7 cellular contexts compared by ENCODE assay signal in the genomic region with DNA sequence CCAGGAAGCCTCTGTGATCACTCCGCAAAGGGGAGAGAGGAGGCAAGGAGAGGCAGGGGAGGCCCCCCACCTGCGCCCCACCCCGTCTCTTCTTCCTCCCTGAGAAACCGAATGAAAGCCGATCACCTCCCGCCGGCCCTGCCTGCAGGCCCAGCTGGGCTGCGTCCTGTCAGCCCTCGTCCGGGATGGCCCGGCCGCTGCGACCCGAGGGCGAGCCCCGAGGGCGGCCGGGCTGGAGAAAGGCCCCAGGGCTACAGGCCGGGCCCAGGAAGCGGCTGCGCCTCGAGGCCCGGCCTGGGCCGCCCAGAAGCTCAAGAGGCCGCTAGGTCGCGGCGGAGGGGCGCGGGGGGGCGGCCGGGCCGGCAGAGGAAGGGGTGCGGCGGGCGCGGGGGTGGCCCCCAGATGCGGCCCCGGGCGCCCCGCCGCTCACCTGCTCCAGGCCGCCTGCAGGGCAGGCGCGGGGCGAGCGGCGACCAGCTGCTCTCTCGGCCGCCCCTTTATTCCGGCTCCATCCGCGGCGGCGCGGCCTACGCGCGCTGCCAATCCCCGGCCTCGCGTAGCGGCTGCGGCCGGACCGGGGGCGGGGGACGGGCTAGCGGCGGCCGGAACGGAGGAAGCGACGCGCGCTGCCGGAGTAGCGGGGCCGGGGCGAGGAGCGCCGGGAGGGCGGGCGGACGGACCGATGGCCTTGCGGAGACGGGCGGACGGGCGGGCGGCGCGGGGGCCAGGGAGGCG. TPM values are rescaled to one million over a fixed set of nuclear protein-coding genes. Genes with fewer than 3 reads are reported as not detected.
DNase-seq lines count a peak whose midpoint lies in the region; ATAC-seq, FAIRE-seq and TF ChIP-seq lines count a peak whose summit lies in the region.

A gene (minus strand): TSS at position 702 of the 735 bp plus-strand sequence. CDS start 2,407 bp downstream, outside the sequence.

- POLR2A ChIA-PET in MCF 10A (lab: Yijun Ruan, JAX): interaction anchor here (0.6 to 3.7 kb wide), 15 partner anchors 11 to 227 kb away, joined by 3 to 17 read pairs (median 4); a partner anchor contains a TSS

- H3K27ac ChIP-seq in left lung (peak within 1 kb of the TSS; percentile 90 to 97), subcutaneous abdominal adipose tissue (ENCODE audit: low read depth, low read length) (peak within 1 kb of the TSS; percentile 86)

- H3K9ac ChIP-seq in subcutaneous abdominal adipose tissue (ENCODE audit: low read length in 5 of 5): peak within 1 kb of the TSS; percentile 38 to 93 (median 86)

- peaks cover 55% of the 10 kb centered on the region for H3K36me3 Mint-ChIP-seq in MCF 10A (ENCODE audit: insufficient read depth, unreplicated experiment)

- H3K27ac Mint-ChIP-seq in MCF 10A (ENCODE audit: low read depth, unreplicated experiment): peak within 1 kb of the TSS; percentile 29

- no TSS peak for BruUV-seq in MCF 10A (replicated peaks; lab: Mats Ljungman, UMichigan)

- no peaks in the 10 kb centered on the region for H3K9me3 ChIP-seq in left lung
- H3K9me3 ChIP-seq in subcutaneous abdominal adipose tissue (ENCODE audit: control insufficient read depth in 5 of 5, low read length in 5 of 5): no peaks in the 10 kb centered on the region

- intact Hi-C loops in MCF 10A (cut with micrococcal nuclease): loop anchor here (1.0 to 2.0 kb wide), 3 partner anchors 101 to 243 kb away; a partner anchor contains a TSS
- intact Hi-C loops in left lung (cut with DNase I): loop anchor here (5.0 to 10.0 kb wide), 2 partner anchors 95 to 103 kb away; no protein-coding TSS in a partner anchor

- H3K4me3 Mint-ChIP-seq in MCF 10A (ENCODE audit: unreplicated experiment): peak within 1 kb of the TSS; percentile 86

- no peaks in the 10 kb centered on the region for H3K27me3 ChIP-seq in left lung
- no peaks in the 10 kb centered on the region for H3K27me3 ChIP-seq in subcutaneous abdominal adipose tissue (ENCODE audit: control insufficient read depth in 5 of 5, insufficient read depth in 4 of 5, low read length in 5 of 5)

- H3K36me3 ChIP-seq in left lung (peaks cover 0 to 48% of the 10 kb centered on the region in 2 donors), subcutaneous abdominal adipose tissue (ENCODE audit: control insufficient read depth in 5 of 5, insufficient read depth in 5 of 5, low read length in 5 of 5) (peaks cover 0 to 38% (median 32%) of the 10 kb centered on the region in 5 donors)

- H3K4me3 ChIP-seq in left lung: peak within 1 kb of the TSS; percentile 60 to 77
- H3K4me3 ChIP-seq in subcutaneous abdominal adipose tissue (ENCODE audit: low read depth in 1 of 5, low read length in 5 of 5): peak within 1 kb of the TSS; percentile 70 to 85 (median 78)

- no peaks in the 10 kb centered on the region for H3K9me3 Mint-ChIP-seq in MCF 10A (ENCODE audit: unreplicated experiment)

- ATAC-seq in GM18511 (IDR thresholded peaks at IDR 0.05; ENCODE audit: unreplicated experiment) (peak; percentile 30), left lung (peak; percentile 1)

- DNase-seq in H54 (ENCODE audit: insufficient read length, low spot score) (peak; percentile 37), NAMALWA (ENCODE audit: low spot score) (peak; percentile 42), MCF 10A (ENCODE audit: unreplicated experiment) (no peak), left lung (peak in 1 of 2 donors; percentile 82), DMS153 treated with DMSO at 0.1 percent for 48 hours (lab: John Stamatoyannopoulos, UW; ENCODE audit: unreplicated experiment) (no peak)

- CTCF ChIA-PET in MCF 10A (lab: Yijun Ruan, JAX): interaction anchor here (0.5 to 7.0 kb wide), 11 partner anchors 9 to 219 kb away, joined by 3 to 88 read pairs (median 3); no protein-coding TSS in a partner anchor

- H3K4me1 ChIP-seq in left lung (peaks cover 17 to 62% of the 10 kb centered on the region in 2 donors), subcutaneous abdominal adipose tissue (ENCODE audit: control insufficient read depth in 5 of 5, insufficient read depth in 5 of 5, low read length in 5 of 5) (peaks cover 6 to 40% (median 35%) of the 10 kb centered on the region in 5 donors)

- peaks cover 22% of the 10 kb centered on the region for H3K4me1 Mint-ChIP-seq in MCF 10A (ENCODE audit: insufficient read depth, unreplicated experiment)

- TF ChIP-seq CTCF in MCF 10A (IDR thresholded peaks at IDR 0.05; ENCODE audit: unreplicated experiment) (no peak), left lung (IDR thresholded peaks at IDR 0.05) (no peak)

- peak; percentile 37; the same call in 1 of the 2 replicates for TF ChIP-seq POLR2A in H54 (IDR thresholded peaks at IDR 0.05; ENCODE audit: low read depth, low read length)

- FAIRE-seq in H54 (lab: Jason Lieb, UNC): no peak

- H3K27me3 Mint-ChIP-seq in MCF 10A (ENCODE audit: insufficient read depth, unreplicated experiment): no peaks in the 10 kb centered on the region

RNA-seq across cellular contexts. Expression of the gene that starts here (rescaled TPM):
- total RNA-seq in MCF 10A (2022) (12.6 and 16.3 TPM in 2 replicates), left lung (10 to 100 TPM; 10.7 to 12.0 TPM)

Comparison
In these comparisons a context has a peak if more than half of its experiments do, and no peak if none do; other contexts are left out.
1. DNase-seq: peak in H54 (single experiment) and NAMALWA (single experiment); none in MCF 10A (single experiment) and DMS153 treated with DMSO at 0.1 percent for 48 hours (single experiment).